In the genomic region with DNA sequence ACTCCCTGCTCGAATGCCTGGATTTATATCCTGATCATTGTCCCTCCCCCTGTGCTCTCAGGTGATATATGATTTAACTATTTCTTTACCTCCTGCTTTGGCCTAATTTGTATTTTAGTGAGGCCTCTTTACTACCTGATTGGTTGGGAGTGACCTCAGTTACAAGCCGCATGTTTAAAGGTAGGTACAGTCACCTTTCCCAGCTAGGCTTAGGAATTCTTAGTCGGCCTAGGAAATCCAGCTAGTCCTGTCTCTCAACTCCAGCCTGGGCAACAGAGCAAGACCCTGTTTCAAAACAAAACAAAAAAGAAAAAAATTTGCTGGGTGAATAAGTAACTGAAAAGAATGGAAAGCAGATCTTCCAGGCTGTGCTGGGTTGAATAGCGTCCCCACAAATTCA, we compare ENCODE assay signal across 18 cellular contexts. TPM values are rescaled to one million over a fixed set of nuclear protein-coding genes. Genes with fewer than 3 reads are reported as not detected.
A peak's percentile ranks its signal among the peaks of the same experiment; 100 is the strongest.
DNase-seq lines count a peak whose midpoint lies in the region; FAIRE-seq and TF ChIP-seq lines count a peak whose summit lies in the region.
"Had no signal": no experiment of that assay in that cellular context is flagged by ENCODE, and none has a peak within 500 bp of the region (broad histone marks: within the 10 kb centered on the region; RNA-seq: fewer than 3 reads in every experiment).

No MANE protein-coding gene starts in this region.

- CTCF ChIA-PET in Caco-2 (lab: Charles Lee) (interaction anchor here (0.6 to 4.0 kb wide), 6 partner anchors 11 to 74 kb away, joined by 3 to 29 read pairs (median 4); no protein-coding TSS in a partner anchor), SK-N-SH (lab: Yijun Ruan, JAX) (interaction anchor here (0.9 to 5.7 kb wide), 9 partner anchors 11 to 146 kb away, joined by 3 to 82 read pairs (median 4); partner anchors contain the start of genes AANAT and ST6GALNAC2)

- FAIRE-seq in frontal cortex (lab: Jason Lieb, UNC) = no peak
- FAIRE-seq: GM12878, GM18507 had no signal

- H3K9ac ChIP-seq in HUES6 (ENCODE audit: low read length) = peak overlapping the region; percentile 94
- H3K9ac ChIP-seq in endodermal cell (ENCODE audit: extremely low read depth, low read length, poor library complexity, severe bottlenecking) = no peak overlapping the region
- H3K9ac ChIP-seq in SK-N-SH = no peak overlapping the region
- H3K9ac ChIP-seq: BLaER1 treated with 17β-estradiol and CSF1 and Interleukin-3, amounts not matched to agents 10 nM and 100 nM had no signal

- H3K27me3 ChIP-seq in Caco-2 (replicated peaks; ENCODE audit: control insufficient read depth, insufficient read depth, low read length) (no peaks in the 10 kb centered on the region), HUES6 (ENCODE audit: control insufficient read depth, insufficient read depth, low read length) (no peaks in the 10 kb centered on the region), endodermal cell (ENCODE audit: control insufficient read depth, insufficient read depth, low read length, poor library complexity, severe bottlenecking) (no peaks in the 10 kb centered on the region), SK-N-SH (ENCODE audit: insufficient read depth) (no peaks in the 10 kb centered on the region; the same call in 1 of the 2 replicates)
- H3K27me3 ChIP-seq: BLaER1 treated with 17β-estradiol and CSF1 and Interleukin-3, amounts not matched to agents 10 nM and 100 nM had no signal

- peaks cover 30% of the 10 kb centered on the region for H3K36me3 Mint-ChIP-seq in Caco-2 (ENCODE audit: insufficient read depth, unreplicated experiment)
- H3K36me3 Mint-ChIP-seq in endodermal cell (ENCODE audit: low read depth) = peaks cover 20% of the 10 kb centered on the region
- H3K36me3 Mint-ChIP-seq: CD4-positive, CD25-positive, alpha-beta regulatory T cell had no signal

- no peak overlapping the region for H3K4me2 ChIP-seq in SK-N-SH
- H3K4me2 ChIP-seq: GM23338 had no signal

- no peaks in the 10 kb centered on the region for H3F3A ChIP-seq in SK-N-SH (replicated peaks; ENCODE audit: insufficient read depth)

- intact Hi-C loops in Caco-2 (cut with micrococcal nuclease; ENCODE audit: unreplicated experiment) = no loop called here

- H3K4me1 ChIP-seq in Caco-2 (peaks cover 33% of the 10 kb centered on the region), HUES6 (ENCODE audit: control insufficient read depth, insufficient read depth, low read length) (peaks cover 17% of the 10 kb centered on the region; the same call in 1 of the 2 replicates), endodermal cell (ENCODE audit: control insufficient read depth, insufficient read depth, low read length) (no peaks in the 10 kb centered on the region), SK-N-SH (ENCODE audit: control insufficient read depth in 1 of 2, insufficient read depth in 2 of 2, low read depth in 1 of 2, low read length in 1 of 2) (no peaks in the 10 kb centered on the region; a peak in 1 of 4 replicates)

- no peaks in the 10 kb centered on the region for H4K20me1 ChIP-seq in SK-N-SH (ENCODE audit: insufficient read depth)
- H4K20me1 ChIP-seq: BLaER1 treated with 17β-estradiol and CSF1 and Interleukin-3, amounts not matched to agents 10 nM and 100 nM had no signal

- no TSS peak for BruUV-seq in Caco-2 (replicated peaks; lab: Mats Ljungman, UMichigan)

- H3K4me1 Mint-ChIP-seq in Caco-2 (ENCODE audit: low read depth, unreplicated experiment) = peaks cover 38% of the 10 kb centered on the region
- H3K4me1 Mint-ChIP-seq in endodermal cell = no peaks in the 10 kb centered on the region
- H3K4me1 Mint-ChIP-seq: GM23338 had no signal

- TF ChIP-seq RAD21 in SK-N-SH (IDR thresholded peaks at IDR 0.05; ENCODE audit: low read length) = no peak

- H3K4me3 ChIP-seq in Caco-2 (ENCODE audit: low read depth, low read length) (no peak overlapping the region), HUES6 (ENCODE audit: low read depth, low read length) (peak overlapping the region; percentile 5; the same call in 1 of the 2 replicates), endodermal cell (ENCODE audit: low read length) (peak overlapping the region; percentile 66), SK-N-SH (ENCODE audit: low read depth in 2 of 2, low read length in 1 of 2) (no peak overlapping the region)
- H3K4me3 ChIP-seq: BLaER1 treated with 17β-estradiol and CSF1 and Interleukin-3, amounts not matched to agents 10 nM and 100 nM; GM12878; GM23338; HAP-1 had no signal

- H3K27me3 Mint-ChIP-seq in Caco-2 (ENCODE audit: insufficient read depth, unreplicated experiment) (no peaks in the 10 kb centered on the region), endodermal cell (ENCODE audit: insufficient read depth) (no peaks in the 10 kb centered on the region)

- H3K9me3 ChIP-seq in Caco-2 (peaks cover 19% of the 10 kb centered on the region), HUES6 (ENCODE audit: control insufficient read depth, insufficient read depth, low read depth, low read length) (peaks cover 13% of the 10 kb centered on the region), endodermal cell (ENCODE audit: control insufficient read depth, low read length) (peaks cover 37% of the 10 kb centered on the region), SK-N-SH (no peaks in the 10 kb centered on the region)

- H3K27ac ChIP-seq in HUES6 (ENCODE audit: low read depth, low read length) = peak overlapping the region; percentile 92; the same call in 1 of the 2 replicates
- H3K27ac ChIP-seq in endodermal cell (ENCODE audit: low read depth, low read length) = no peak overlapping the region
- H3K27ac ChIP-seq in SK-N-SH (ENCODE audit: low read depth in 2 of 2, low read length in 1 of 2) = no peak overlapping the region
- H3K27ac ChIP-seq: BLaER1 treated with 17β-estradiol and CSF1 and Interleukin-3, amounts not matched to agents 10 nM and 100 nM had no signal

- H3K79me2 ChIP-seq in SK-N-SH (ENCODE audit: insufficient read depth) = no peaks in the 10 kb centered on the region

- H3K27ac Mint-ChIP-seq in Caco-2 (ENCODE audit: unreplicated experiment) (peak overlapping the region; percentile 91), endodermal cell (no peak overlapping the region)
- H3K27ac Mint-ChIP-seq: CD4-positive, CD25-positive, alpha-beta regulatory T cell; GM23338 had no signal

- WGBS in endodermal cell (ENCODE audit: insufficient coverage in 1 of 2, insufficient read length in 1 of 2), 2 experiments = 93 to 100% methylated on average over 2 to 4 of the region's 4 CpGs
- 76% methylated on average over 4 of the region's 4 CpGs for WGBS in SK-N-SH (ENCODE audit: low lambda C conversion rate)

- H3K36me3 ChIP-seq in Caco-2 (ENCODE audit: control insufficient read depth, insufficient read depth, low read length) (no peaks in the 10 kb centered on the region; the same call in 1 of the 2 replicates), HUES6 (ENCODE audit: control insufficient read depth, insufficient read depth, low read length) (no peaks in the 10 kb centered on the region; the same call in 1 of the 2 replicates), endodermal cell (ENCODE audit: control insufficient read depth, insufficient read depth, low read length) (no peaks in the 10 kb centered on the region), SK-N-SH (replicated peaks in 1 of 2; ENCODE audit: control insufficient read depth in 1 of 2, insufficient read depth in 2 of 2, low read length in 1 of 2) (no peaks in the 10 kb centered on the region)
- H3K36me3 ChIP-seq: BLaER1 treated with 17β-estradiol and CSF1 and Interleukin-3, amounts not matched to agents 10 nM and 100 nM; HAP-1 had no signal

- H3K9me2 ChIP-seq in SK-N-SH = no peaks in the 10 kb centered on the region

- no peak for DNase-seq in Caco-2
- DNase-seq in endodermal cell = no peak
- peak; percentile 38 for DNase-seq in left kidney (ENCODE audit: low read depth, low spot score)
- DNase-seq in frontal cortex (ENCODE audit: low spot score in 2 of 2) = no peak
- DNase-seq in cerebellum (ENCODE audit: low spot score) = no peak
- no peak for DNase-seq in SK-N-SH
- DNase-seq in GM19240 (ENCODE audit: insufficient read length, low spot score) = no peak
- DNase-seq: 8988T; Calu3; CD4-positive, CD25-positive, alpha-beta regulatory T cell had no signal

- H3K9me3 Mint-ChIP-seq in Caco-2 (ENCODE audit: unreplicated experiment) (no peaks in the 10 kb centered on the region), endodermal cell (peaks cover 78% of the 10 kb centered on the region)
- H3K9me3 Mint-ChIP-seq: CD4-positive, CD25-positive, alpha-beta regulatory T cell had no signal

- no peak overlapping the region for H2AFZ ChIP-seq in SK-N-SH (ENCODE audit: low read depth)
- H2AFZ ChIP-seq: GM23338 had no signal

- TF ChIP-seq EP300 in SK-N-SH (IDR thresholded peaks at IDR 0.05; ENCODE audit: borderline replicate concordance in 1 of 2, low read depth in 1 of 2, low read length in 1 of 2) = no peak

- POLR2A ChIA-PET in Caco-2 (lab: Charles Lee) = interaction anchor here (1.5 kb wide), 1 partner anchor 55 kb away, joined by 7 read pairs; no protein-coding TSS in a partner anchor
- POLR2A ChIA-PET in SK-N-SH (lab: Yijun Ruan, JAX) = interaction anchor here (0.8 to 1.1 kb wide), 2 partner anchors 10 to 12 kb away, joined by 3 read pairs; no protein-coding TSS in a partner anchor

- H3K4me3 Mint-ChIP-seq in Caco-2 (ENCODE audit: unreplicated experiment) (peak overlapping the region; percentile 49), endodermal cell (no peak overlapping the region)
- H3K4me3 Mint-ChIP-seq: CD4-positive, CD25-positive, alpha-beta regulatory T cell; GM23338 had no signal

- TF ChIP-seq CTCF in Caco-2 (IDR thresholded peaks at IDR 0.05; ENCODE audit: insufficient read depth in 1 of 2, low read depth in 1 of 2, low read length in 1 of 2, severe bottlenecking in 1 of 2, unreplicated experiment in 1 of 2) = no peak
- TF ChIP-seq CTCF in endodermal cell (conservative IDR thresholded peaks at IDR 0.05) = no peak
- TF ChIP-seq CTCF in SK-N-SH (IDR thresholded peaks at IDR 0.05) = no peak

TF ChIP-seq in SK-N-SH, 30 proteins besides CTCF, POLR2A, EP300 and RAD21 (continues in another document):
- TF ChIP-seq TEAD4 (IDR thresholded peaks at IDR 0.05; ENCODE audit: borderline replicate concordance, insufficient read depth) (no peak), YY1 (IDR thresholded peaks at IDR 0.05; ENCODE audit: low read depth) (no peak), NRF1 (IDR thresholded peaks at IDR 0.05; ENCODE audit: low read depth, low read length) (no peak), RCOR1 (IDR thresholded peaks at IDR 0.05; ENCODE audit: low read length) (no peak)

RNA-seq across cellular contexts. Expression of gene ST6GALNAC2, which starts 26.8 kb away (rescaled TPM):
- total RNA-seq in Caco-2 (2022) = 0.77 and 2.5 TPM in 2 replicates
- total RNA-seq in endodermal cell = 10 to 100 TPM; 15.1 to 26.9 TPM
- 3.5 TPM for polyA plus RNA-seq in endodermal cell (2013, experiment 1 of 2)
- 3.6 TPM for polyA plus RNA-seq in endodermal cell (2013, experiment 2 of 2)
- not detected for total RNA-seq in frontal cortex
- 0.54 TPM for total RNA-seq in cerebellum
- 0.57 and 0.94 TPM in 2 replicates for polyA plus RNA-seq in SK-N-SH (2012; rRNA removed)
- 0.44 and 0.60 TPM in 2 replicates for polyA plus RNA-seq in SK-N-SH (2012; cell fraction: cytosol; rRNA removed)
- polyA plus RNA-seq in SK-N-SH (2012; cell fraction: nucleus; rRNA removed) = 0.49 and 1.7 TPM in 2 replicates
- total RNA-seq: HT1080 had no signal
- polyA plus RNA-seq: GM23338 had no signal

RNA-seq across cellular contexts. Expression of gene ST6GALNAC1, which starts 31.1 kb away (rescaled TPM):
- total RNA-seq in Caco-2 (2022) (1.6 and 1.7 TPM in 2 replicates), endodermal cell (not detected), frontal cortex (0.82 TPM), cerebellum (0.36 TPM)
- polyA plus RNA-seq in endodermal cell (2013, experiment 1 of 2) = 0.39 TPM
- not detected for polyA plus RNA-seq in endodermal cell (2013, experiment 2 of 2)
- polyA plus RNA-seq in SK-N-SH (2012; rRNA removed) = not detected in 2 replicates
- polyA plus RNA-seq in SK-N-SH (2012; cell fraction: cytosol; rRNA removed) = not detected in 2 replicates
- polyA plus RNA-seq in SK-N-SH (2012; cell fraction: nucleus; rRNA removed) = 0.11 TPM in 1 of 2 replicates, not detected in the other
- total RNA-seq: Daoy, GM23338, HT1080 had no signal
- polyA plus RNA-seq: GM12878, GM23338 had no signal

Comparison
In these comparisons a context has a peak if more than half of its experiments do, and no peak if none do; other contexts are left out.
1. H3K4me3 ChIP-seq: peak in HUES6 (single experiment) and endodermal cell (single experiment); none in Caco-2 (single experiment) and SK-N-SH (0 of 2).